In the genomic region with DNA sequence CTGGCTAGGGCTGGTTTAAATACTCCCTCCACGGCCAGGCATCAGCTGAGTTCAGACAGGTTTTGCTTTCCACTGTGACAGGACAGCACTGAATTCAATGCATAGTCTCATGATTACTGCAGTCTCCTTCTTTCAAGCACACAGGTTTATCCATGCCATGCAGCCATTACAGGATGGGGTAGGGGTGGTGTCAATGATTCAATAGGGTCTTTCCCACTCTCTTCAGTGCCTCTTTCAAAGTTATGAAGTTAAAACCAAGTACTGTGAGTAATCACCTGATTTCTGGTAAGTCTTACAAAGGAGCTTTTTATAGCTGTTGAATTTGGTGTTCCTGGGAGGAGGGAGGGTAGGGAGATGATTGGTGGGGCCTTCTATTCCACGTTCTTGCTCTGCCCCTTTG, we compare ENCODE assay signal across 23 cellular contexts. TPM values are rescaled to one million over a fixed set of nuclear protein-coding genes. Genes with fewer than 3 reads are reported as not detected.
DNase-seq lines count a peak whose midpoint lies in the region; ATAC-seq, FAIRE-seq and TF ChIP-seq lines count a peak whose summit lies in the region.
"Had no signal": no experiment of that assay in that cellular context is flagged by ENCODE, and none has a peak within 500 bp of the region (broad histone marks: within the 10 kb centered on the region; RNA-seq: fewer than 3 reads in every experiment).

No MANE protein-coding gene starts in this region.

- H3K27me3 Mint-ChIP-seq in activated CD4-positive, alpha-beta T cell treated with anti-CD3 and anti-CD28 coated beads for 36 hours, result peaks cover 15% of the 10 kb centered on the region
- H3K27me3 Mint-ChIP-seq in mesothelial cell of epicardium (ENCODE audit: low read depth) (no peaks in the 10 kb centered on the region), WTC11 (ENCODE audit: low read depth) (no peaks in the 10 kb centered on the region; the same call in 1 of the 2 replicates)
- peaks cover 22% of the 10 kb centered on the region for H3K27me3 Mint-ChIP-seq in activated T-helper 2 cell treated with anti-CD3 and anti-CD28 coated beads, Interferon-gamma antibody, Interleukin-2, Interleukin-4, amounts not matched to agents 10 μg/mL and 5 μg/mL and 100 μg/mL, durations not matched to agents 14 hours and 24 hours and 36 hours (ENCODE audit: low read depth)

- TF ChIP-seq CTCF in liver (IDR thresholded peaks at IDR 0.05; ENCODE audit: low read depth, low read length, missing input control) (no peak), HepG2 (CRISPR knock-in tag; IDR thresholded peaks at IDR 0.05) (no peak), mesothelial cell of epicardium (IDR thresholded peaks at IDR 0.05; ENCODE audit: unreplicated experiment) (no peak), WTC11 (IDR thresholded peaks at IDR 0.05) (no peak)

- in situ Hi-C loops in HepG2 (cut with HindIII; ENCODE audit: extremely low pct_ligation_motif_present, low pct_unique_long_range_greater_than_20kb), result no loop called here

- peak; percentile 12 for DNase-seq in activated CD4-positive, alpha-beta T cell treated with anti-CD3 and anti-CD28 coated beads for 36 hours
- no peak for DNase-seq in activated CD4-positive, alpha-beta T cell treated with anti-CD3 and anti-CD28 coated beads, Interleukin-2, amount 50 U/mL, for 4 hours
- DNase-seq in HepG2 (ENCODE audit: low spot score) (no peak), mesothelial cell of epicardium (ENCODE audit: low spot score in 2 of 2, unreplicated experiment in 2 of 2) (no peak), NOMO-1 treated with DMSO at 0.1 percent for 48 hours (lab: John Stamatoyannopoulos, UW; ENCODE audit: unreplicated experiment) (no peak), WTC11 (ENCODE audit: low spot score) (no peak)
- no peak for DNase-seq in activated T-helper 2 cell treated with anti-CD3 and anti-CD28 coated beads, Interferon-gamma antibody, Interleukin-2, Interleukin-4, amounts not matched to agents 10 μg/mL and 5 μg/mL and 100 μg/mL, durations not matched to agents 14 hours and 24 hours and 36 hours (ENCODE audit: low spot score)
- DNase-seq: Caco-2; CD4-positive, alpha-beta T cell; GF-D8; GM23248; Kasumi-1; MG63; NCI-H1048; NCI-H1436 treated with DMSO at 0.1 percent for 48 hours; NCI-H2029; NCI-H2171; NCI-H526 had no signal

- CTCF ChIA-PET in activated CD4-positive, alpha-beta T cell treated with anti-CD3 and anti-CD28 coated beads for 36 hours (lab: Charles Lee), result interaction anchor here (1.0 kb wide), 1 partner anchor 105 kb away, joined by 3 read pairs; no protein-coding TSS in a partner anchor
- CTCF ChIA-PET in HepG2 (lab: Yijun Ruan, JAX; ENCODE audit: low intra/inter-chr PET ratio, low total read pairs) (no interaction called here), WTC11 (lab: Charles Lee) (no interaction called here)

- no peaks in the 10 kb centered on the region for H3K36me3 Mint-ChIP-seq in activated CD4-positive, alpha-beta T cell treated with anti-CD3 and anti-CD28 coated beads for 36 hours (ENCODE audit: low read depth)
- H3K36me3 Mint-ChIP-seq in mesothelial cell of epicardium (no peaks in the 10 kb centered on the region), WTC11 (peaks cover 26% of the 10 kb centered on the region)
- H3K36me3 Mint-ChIP-seq in activated T-helper 2 cell treated with anti-CD3 and anti-CD28 coated beads, Interferon-gamma antibody, Interleukin-2, Interleukin-4, amounts not matched to agents 10 μg/mL and 5 μg/mL and 100 μg/mL, durations not matched to agents 14 hours and 24 hours and 36 hours (ENCODE audit: low read depth), result no peaks in the 10 kb centered on the region

- no peak overlapping the region for H2AFZ ChIP-seq in HepG2 (ENCODE audit: low read length)
- H2AFZ ChIP-seq: GM23248 had no signal

- TF ChIP-seq EP300 in HepG2 (IDR thresholded peaks at IDR 0.05; ENCODE audit: low read depth in 2 of 2, low read length in 2 of 2) (no peak), HepG2 (CRISPR knock-in tag; IDR thresholded peaks at IDR 0.05; ENCODE audit: borderline replicate concordance) (no peak)

- no TSS peak for BruUV-seq in HepG2 (replicated peaks; lab: Mats Ljungman, UMichigan)

- H3K9ac ChIP-seq in liver (ENCODE audit: low read depth in 1 of 2, low read length in 2 of 2) (no peak overlapping the region), HepG2 (ENCODE audit: insufficient read depth, low read depth, low read length) (no peak overlapping the region)
- H3K9ac ChIP-seq: GM23248 had no signal

- H3K4me3 Mint-ChIP-seq in activated CD4-positive, alpha-beta T cell treated with anti-CD3 and anti-CD28 coated beads for 36 hours, result no peak overlapping the region
- H3K4me3 Mint-ChIP-seq in mesothelial cell of epicardium, result no peak overlapping the region
- H3K4me3 Mint-ChIP-seq in activated T-helper 2 cell treated with anti-CD3 and anti-CD28 coated beads, Interferon-gamma antibody, Interleukin-2, Interleukin-4, amounts not matched to agents 10 μg/mL and 5 μg/mL and 100 μg/mL, durations not matched to agents 14 hours and 24 hours and 36 hours (ENCODE audit: low read depth), result no peak overlapping the region
- H3K4me3 Mint-ChIP-seq in WTC11, result no peak overlapping the region
- H3K4me3 Mint-ChIP-seq: CD4-positive, alpha-beta T cell had no signal

- POLR2A ChIA-PET in activated CD4-positive, alpha-beta T cell treated with anti-CD3 and anti-CD28 coated beads for 36 hours (lab: Charles Lee), result no interaction called here
- POLR2A ChIA-PET in HepG2 (lab: Yijun Ruan, JAX) (no interaction called here), WTC11 (lab: Charles Lee) (no interaction called here)

- ATAC-seq in activated CD4-positive, alpha-beta T cell treated with anti-CD3 and anti-CD28 coated beads for 36 hours, result peak; percentile 90
- ATAC-seq in HepG2 (no peak; the same call in 2 of the 3 replicates), WTC11 (no peak)
- ATAC-seq: Panc1 had no signal

- no peaks in the 10 kb centered on the region for H3K79me2 ChIP-seq in HepG2 (ENCODE audit: insufficient read depth, low read length)

- no peak for TF ChIP-seq POLR2A in HepG2 (IDR thresholded peaks at IDR 0.05; ENCODE audit: insufficient read depth in 1 of 2, low read depth in 2 of 2, low read length in 2 of 2)

- FAIRE-seq in HepG2 (lab: Jason Lieb, UNC), result no peak
- FAIRE-seq: HTR-8/SVneo had no signal

- no peaks in the 10 kb centered on the region for H4K20me1 ChIP-seq in HepG2 (ENCODE audit: insufficient read depth, low read length)

- H3K4me1 ChIP-seq in liver (ENCODE audit: control insufficient read depth in 4 of 4, insufficient read depth in 4 of 4, low read length in 3 of 4) (no peaks in the 10 kb centered on the region), HepG2 (ENCODE audit: insufficient read depth, low read length) (peaks cover 10% of the 10 kb centered on the region)
- H3K4me1 ChIP-seq: Caco-2, HAP-1 had no signal

- H3K36me3 ChIP-seq in liver (ENCODE audit: control insufficient read depth in 4 of 4, insufficient read depth in 3 of 4, low read depth in 1 of 4, low read length in 3 of 4), result no peaks in the 10 kb centered on the region
- H3K36me3 ChIP-seq in HepG2 (replicated peaks in 1 of 2; ENCODE audit: control insufficient read depth in 1 of 2, insufficient read depth in 2 of 2, low read length in 2 of 2), result no peaks in the 10 kb centered on the region; a peak in 1 of 5 replicates
- H3K36me3 ChIP-seq: HAP-1, MG63 had no signal

- H3K27ac ChIP-seq in liver (ENCODE audit: low read depth in 1 of 2, low read length in 2 of 2), result no peak overlapping the region
- no peak overlapping the region for H3K27ac ChIP-seq in HepG2 (ENCODE audit: extremely low read length, insufficient read depth, low read length)
- H3K27ac ChIP-seq: 22Rv1, GM23248 had no signal

- H3K27me3 ChIP-seq in liver (ENCODE audit: control insufficient read depth in 4 of 4, insufficient read depth in 4 of 4, low read length in 3 of 4) (no peaks in the 10 kb centered on the region), HepG2 (ENCODE audit: control insufficient read depth in 1 of 2, insufficient read depth in 2 of 2, low read length in 2 of 2) (no peaks in the 10 kb centered on the region)
- H3K27me3 ChIP-seq: MG63 had no signal

- H3K9me3 ChIP-seq in liver (ENCODE audit: control insufficient read depth in 4 of 4, low read length in 3 of 4) (no peaks in the 10 kb centered on the region), HepG2 (ENCODE audit: low read length) (peaks cover 12% of the 10 kb centered on the region; the same call in 1 of the 2 replicates)
- H3K9me3 ChIP-seq: HAP-1, MG63 had no signal

- H3K4me1 Mint-ChIP-seq in activated CD4-positive, alpha-beta T cell treated with anti-CD3 and anti-CD28 coated beads for 36 hours, result peaks cover 8% of the 10 kb centered on the region
- H3K4me1 Mint-ChIP-seq in mesothelial cell of epicardium, result peaks cover 39% of the 10 kb centered on the region
- no peaks in the 10 kb centered on the region for H3K4me1 Mint-ChIP-seq in activated T-helper 2 cell treated with anti-CD3 and anti-CD28 coated beads, Interferon-gamma antibody, Interleukin-2, Interleukin-4, amounts not matched to agents 10 μg/mL and 5 μg/mL and 100 μg/mL, durations not matched to agents 14 hours and 24 hours and 36 hours (ENCODE audit: low read depth)
- H3K4me1 Mint-ChIP-seq in WTC11, result peaks cover 19% of the 10 kb centered on the region

- H3K27ac Mint-ChIP-seq in activated CD4-positive, alpha-beta T cell treated with anti-CD3 and anti-CD28 coated beads for 36 hours, result peak overlapping the region; percentile 23
- H3K27ac Mint-ChIP-seq in mesothelial cell of epicardium, result peak overlapping the region; percentile 74
- no peak overlapping the region for H3K27ac Mint-ChIP-seq in activated T-helper 2 cell treated with anti-CD3 and anti-CD28 coated beads, Interferon-gamma antibody, Interleukin-2, Interleukin-4, amounts not matched to agents 10 μg/mL and 5 μg/mL and 100 μg/mL, durations not matched to agents 14 hours and 24 hours and 36 hours
- H3K27ac Mint-ChIP-seq in WTC11, result no peak overlapping the region
- H3K27ac Mint-ChIP-seq: CD4-positive, alpha-beta T cell had no signal

- no peak overlapping the region for H3K4me3 ChIP-seq in liver (ENCODE audit: low read depth in 1 of 3, low read length in 3 of 3)
- no peak overlapping the region for H3K4me3 ChIP-seq in HepG2 (replicated peaks in 1 of 3; ENCODE audit: insufficient read depth in 1 of 3, low read depth in 2 of 3, low read length in 3 of 3)
- H3K4me3 ChIP-seq: GM23248, HAP-1, MG63 had no signal

- TF ChIP-seq RAD21 in liver (IDR thresholded peaks at IDR 0.05) (no peak), HepG2 (CRISPR knock-in tag; IDR thresholded peaks at IDR 0.05) (no peak)

- H3K9me3 Mint-ChIP-seq in activated CD4-positive, alpha-beta T cell treated with anti-CD3 and anti-CD28 coated beads for 36 hours (ENCODE audit: low read depth), result no peaks in the 10 kb centered on the region
- H3K9me3 Mint-ChIP-seq in mesothelial cell of epicardium (no peaks in the 10 kb centered on the region), WTC11 (peaks cover 35% of the 10 kb centered on the region)
- H3K9me3 Mint-ChIP-seq in activated T-helper 2 cell treated with anti-CD3 and anti-CD28 coated beads, Interferon-gamma antibody, Interleukin-2, Interleukin-4, amounts not matched to agents 10 μg/mL and 5 μg/mL and 100 μg/mL, durations not matched to agents 14 hours and 24 hours and 36 hours, result no peaks in the 10 kb centered on the region
- H3K9me3 Mint-ChIP-seq: CD4-positive, alpha-beta T cell had no signal

- H3K4me2 ChIP-seq in HepG2 (ENCODE audit: low read depth, low read length), result no peak overlapping the region

- intact Hi-C loops in activated CD4-positive, alpha-beta T cell treated with anti-CD3 and anti-CD28 coated beads for 36 hours (cut with DNase I, micrococcal nuclease), result no loop called here
- intact Hi-C loops in HepG2 (cut with micrococcal nuclease; ENCODE audit: unreplicated experiment), result no loop called here
- intact Hi-C loops in activated T-helper 2 cell treated with anti-CD3 and anti-CD28 coated beads, Interferon-gamma antibody, Interleukin-2, Interleukin-4, amounts not matched to agents 10 μg/mL and 5 μg/mL and 100 μg/mL, durations not matched to agents 14 hours and 24 hours and 36 hours (cut with micrococcal nuclease), result no loop called here

- 61% methylated on average over 2 of the region's 2 CpGs for WGBS in liver
- 89% methylated on average over 2 of the region's 2 CpGs for WGBS in HepG2 (ENCODE audit: low lambda C conversion rate)

RNA-seq across cellular contexts. Expression of gene TMEM212, which starts 47.2 kb away (rescaled TPM):
- total RNA-seq in activated CD4-positive, alpha-beta T cell treated with anti-CD3 and anti-CD28 coated beads for 36 hours, result not detected
- total RNA-seq in liver, result not detected
- polyA plus RNA-seq in liver, result not detected
- not detected in 2 replicates for total RNA-seq in HepG2 (2016; rRNA removed; fragmentation: Illumina TruSeq; extraction: Trizol)
- total RNA-seq in HepG2 (2016; cell fraction: cytosol; rRNA removed; fragmentation: Illumina TruSeq; extraction: Trizol; ENCODE audit: low read depth), result not detected in 2 replicates
- total RNA-seq in HepG2 (2016; cell fraction: insoluble cytoplasmic fraction; rRNA removed; fragmentation: Illumina TruSeq; extraction: Trizol), result not detected in 2 replicates
- not detected in 2 replicates for total RNA-seq in HepG2 (2016; cell fraction: membrane; rRNA removed; fragmentation: Illumina TruSeq; extraction: Trizol)
- total RNA-seq in HepG2 (2016; cell fraction: nucleus; rRNA removed; fragmentation: Illumina TruSeq; extraction: Trizol), result not detected in 2 replicates
- not detected in 2 replicates for polyA plus RNA-seq in HepG2 (2011; rRNA removed)
- polyA plus RNA-seq in HepG2 (2011; cell fraction: cytosol; rRNA removed), result 0.06 TPM in 1 of 2 replicates, not detected in the other
- polyA plus RNA-seq in HepG2 (2011; cell fraction: nucleus; rRNA removed), result 0.33 TPM in 1 of 2 replicates, not detected in the other
- polyA plus RNA-seq in HepG2 (2012), result not detected in 2 replicates
- polyA plus RNA-seq in HepG2 (2016; cell fraction: cytosol; fragmentation: Illumina TruSeq; extraction: Trizol; ENCODE audit: low read depth), result not detected in 2 replicates
- not detected in 2 replicates for polyA plus RNA-seq in HepG2 (2016; cell fraction: insoluble cytoplasmic fraction; fragmentation: Illumina TruSeq; extraction: Trizol; ENCODE audit: low read depth)
- polyA plus RNA-seq in HepG2 (2016; cell fraction: membrane; fragmentation: Illumina TruSeq; extraction: Trizol; ENCODE audit: low read depth), result not detected in 2 replicates
- polyA plus RNA-seq in HepG2 (2016; cell fraction: nucleus; fragmentation: Illumina TruSeq; extraction: Trizol; ENCODE audit: insufficient read depth, low read depth), result not detected in 2 replicates
- polyA minus RNA-seq in HepG2 (2011; rRNA and poly(A)+ RNA removed; ENCODE audit: low replicate concordance), result not detected in 2 replicates
- not detected in 2 replicates for polyA minus RNA-seq in HepG2 (2011; cell fraction: cytosol; rRNA and poly(A)+ RNA removed)
- polyA minus RNA-seq in HepG2 (2011; cell fraction: nucleus; rRNA and poly(A)+ RNA removed), result 1.2 TPM in 1 of 2 replicates, not detected in the other
- not detected in 3 replicates for total RNA-seq in mesothelial cell of epicardium
- 0.09 TPM in 1 of 2 replicates, not detected in the other for total RNA-seq in activated T-helper 2 cell treated with anti-CD3 and anti-CD28 coated beads, Interferon-gamma antibody, Interleukin-2, Interleukin-4, amounts not matched to agents 10 μg/mL and 5 μg/mL and 100 μg/mL, durations not matched to agents 14 hours and 24 hours and 36 hours
- total RNA-seq in WTC11 (2021), result not detected in 3 replicates
- total RNA-seq: Caco-2; CD4-positive, alpha-beta T cell; GM23248 had no signal
- polyA plus RNA-seq: GM23248 had no signal

Comparison
In these comparisons a context has a peak if more than half of its experiments do, and no peak if none do; other contexts are left out.
1. H3K27ac Mint-ChIP-seq: peak in activated CD4-positive, alpha-beta T cell treated with anti-CD3 and anti-CD28 coated beads for 36 hours (single experiment) and mesothelial cell of epicardium (single experiment); none in activated T-helper 2 cell treated with anti-CD3 and anti-CD28 coated beads, Interferon-gamma antibody, Interleukin-2, Interleukin-4, amounts not matched to agents 10 μg/mL and 5 μg/mL and 100 μg/mL, durations not matched to agents 14 hours and 24 hours and 36 hours (single experiment) and WTC11 (single experiment).